17 cellular contexts compared by ENCODE assay signal in genomic region chr2:74095629-74096028, GRCh38. TPM values are rescaled to one million over a fixed set of nuclear protein-coding genes. Genes with fewer than 3 reads are reported as not detected.
A peak's percentile ranks its signal among the peaks of the same experiment; 100 is the strongest.
DNase-seq lines count a peak whose midpoint lies in the region; ATAC-seq and TF ChIP-seq lines count a peak whose summit lies in the region.
"Had no signal": no experiment of that assay in that cellular context is flagged by ENCODE, and none has a peak within 500 bp of the region (broad histone marks: within the 10 kb centered on the region; RNA-seq: fewer than 3 reads in every experiment).

No MANE protein-coding gene starts in this region.

- in situ Hi-C loops in transverse colon (cut with MboI; ENCODE audit: low pct_ligation_motif_present in 1 of 4, low pct_unique_long_range_greater_than_20kb in 1 of 4, low sequenced_read_pairs in 3 of 4) = no loop called here

- ATAC-seq in activated CD8-positive, alpha-beta T cell treated with anti-CD3 and anti-CD28 coated beads for 36 hours = no peak
- no peak for ATAC-seq in activated CD8-positive, alpha-beta T cell treated with anti-CD3 and anti-CD28 coated beads, Interleukin-2, amount 10 ng/mL, durations not matched to agents 7 days and 5 days
- no peak for ATAC-seq in activated T-helper 17 cell treated with anti-CD3 and anti-CD28 coated beads, Interleukin-2, amount 50 U/mL, for 72 hours (replicated peaks)
- ATAC-seq in lung (ENCODE audit: insufficient read depth, low FRiP score) (peak; percentile 24), gastroesophageal sphincter (no peak)
- ATAC-seq in stimulated activated naive CD8-positive, alpha-beta T cell treated with anti-CD3 and anti-CD28 coated beads, Interleukin-15, Interleukin-2, amounts not matched to agents 100 U/mL and 50 U/mL, for 24 hours = no peak

- no peaks in the 10 kb centered on the region for H3K27me3 ChIP-seq in lung (ENCODE audit: control insufficient read depth, insufficient read depth)
- H3K27me3 ChIP-seq in transverse colon = no peaks in the 10 kb centered on the region
- H3K27me3 ChIP-seq in gastroesophageal sphincter = no peaks in the 10 kb centered on the region
- H3K27me3 ChIP-seq: BLaER1 treated with 17β-estradiol and CSF1 and Interleukin-3, amounts not matched to agents 10 nM and 100 nM had no signal

- no peaks in the 10 kb centered on the region for H3K4me1 Mint-ChIP-seq in activated CD8-positive, alpha-beta T cell treated with anti-CD3 and anti-CD28 coated beads for 36 hours (ENCODE audit: low read depth)
- H3K4me1 Mint-ChIP-seq in activated CD8-positive, alpha-beta T cell treated with anti-CD3 and anti-CD28 coated beads, Interleukin-2, amount 10 ng/mL, durations not matched to agents 7 days and 5 days (ENCODE audit: low read depth) = no peaks in the 10 kb centered on the region
- peaks cover 8% of the 10 kb centered on the region for H3K4me1 Mint-ChIP-seq in activated T-helper 17 cell treated with anti-CD3 and anti-CD28 coated beads, Interleukin-2, amount 50 U/mL, for 72 hours

- TF ChIP-seq EP300 in transverse colon (IDR thresholded peaks at IDR 0.05; ENCODE audit: low read depth) (no peak), gastroesophageal sphincter (IDR thresholded peaks at IDR 0.05) (no peak)

- TF ChIP-seq CTCF in activated CD8-positive, alpha-beta T cell treated with anti-CD3 and anti-CD28 coated beads for 36 hours (IDR thresholded peaks at IDR 0.05) = no peak
- TF ChIP-seq CTCF in lung (IDR thresholded peaks at IDR 0.05; ENCODE audit: control extremely low read depth, extremely low read depth) = no peak
- TF ChIP-seq CTCF in transverse colon (IDR thresholded peaks at IDR 0.05) = no peak
- TF ChIP-seq CTCF in gastroesophageal sphincter (IDR thresholded peaks at IDR 0.05) = no peak

- peaks cover 26% of the 10 kb centered on the region for H3K36me3 Mint-ChIP-seq in activated CD8-positive, alpha-beta T cell treated with anti-CD3 and anti-CD28 coated beads for 36 hours (ENCODE audit: low read depth)
- H3K36me3 Mint-ChIP-seq in activated CD8-positive, alpha-beta T cell treated with anti-CD3 and anti-CD28 coated beads, Interleukin-2, amount 10 ng/mL, durations not matched to agents 7 days and 5 days (ENCODE audit: low read depth) = peaks cover 27% of the 10 kb centered on the region
- H3K36me3 Mint-ChIP-seq in activated T-helper 17 cell treated with anti-CD3 and anti-CD28 coated beads, Interleukin-2, amount 50 U/mL, for 72 hours (ENCODE audit: low read depth) = peaks cover 98% of the 10 kb centered on the region

- H3K27me3 Mint-ChIP-seq in activated CD8-positive, alpha-beta T cell treated with anti-CD3 and anti-CD28 coated beads for 36 hours = no peaks in the 10 kb centered on the region
- H3K27me3 Mint-ChIP-seq in activated CD8-positive, alpha-beta T cell treated with anti-CD3 and anti-CD28 coated beads, Interleukin-2, amount 10 ng/mL, durations not matched to agents 7 days and 5 days (ENCODE audit: low read depth) = no peaks in the 10 kb centered on the region
- H3K27me3 Mint-ChIP-seq in activated T-helper 17 cell treated with anti-CD3 and anti-CD28 coated beads, Interleukin-2, amount 50 U/mL, for 72 hours = no peaks in the 10 kb centered on the region
- H3K27me3 Mint-ChIP-seq: IgD-negative memory B cell had no signal

- H3K4me3 ChIP-seq in lung = no peak overlapping the region
- no peak overlapping the region for H3K4me3 ChIP-seq in transverse colon
- H3K4me3 ChIP-seq in gastroesophageal sphincter = no peak overlapping the region
- H3K4me3 ChIP-seq: BLaER1 treated with 17β-estradiol and CSF1 and Interleukin-3, amounts not matched to agents 10 nM and 100 nM had no signal

- DNase-seq in activated CD8-positive, alpha-beta T cell treated with anti-CD3 and anti-CD28 coated beads for 36 hours = no peak
- no peak for DNase-seq in activated CD8-positive, alpha-beta T cell treated with anti-CD3 and anti-CD28 coated beads, Interleukin-2, amount 10 ng/mL, durations not matched to agents 7 days and 5 days
- DNase-seq in lung (ENCODE audit: low spot score) (no peak), transverse colon (no peak), NCI-H2081 (lab: John Stamatoyannopoulos, UW) (no peak)
- no peak for DNase-seq in stimulated activated naive CD8-positive, alpha-beta T cell treated with anti-CD3 and anti-CD28 coated beads, Interleukin-15, Interleukin-2, amounts not matched to agents 100 U/mL and 50 U/mL, for 24 hours
- DNase-seq: GOT3, Kasumi-1, MM.1S, NCI-H187 treated with DMSO at 0.1 percent for 48 hours, NCI-H2171 treated with DMSO at 0.1 percent for 48 hours, NCI-H446 treated with DMSO at 0.1 percent for 48 hours, OCI-M1 had no signal

- CTCF ChIA-PET in activated CD8-positive, alpha-beta T cell treated with anti-CD3 and anti-CD28 coated beads for 36 hours (lab: Charles Lee) = interaction anchor here (1.0 kb wide), 1 partner anchor 271 kb away, joined by 3 read pairs; no protein-coding TSS in a partner anchor
- CTCF ChIA-PET in activated CD8-positive, alpha-beta T cell treated with anti-CD3 and anti-CD28 coated beads, Interleukin-2, amount 10 ng/mL, durations not matched to agents 7 days and 5 days (lab: Charles Lee) = interaction anchor here (1.3 kb wide), 1 partner anchor 269 kb away, joined by 3 read pairs; no protein-coding TSS in a partner anchor

- WGBS in lung, 2 donors = 64 to 82% methylated on average over 3 of the region's 3 CpGs
- 36 to 51% methylated on average over 1 to 3 of the region's 3 CpGs for WGBS in transverse colon (ENCODE audit: low coverage in 1 of 2), 2 donors
- WGBS in gastroesophageal sphincter (ENCODE audit: low coverage in 1 of 2), 2 donors = 62 to 77% methylated on average over 3 of the region's 3 CpGs

- no peak overlapping the region for H3K4me3 Mint-ChIP-seq in activated CD8-positive, alpha-beta T cell treated with anti-CD3 and anti-CD28 coated beads for 36 hours
- no peak overlapping the region for H3K4me3 Mint-ChIP-seq in activated CD8-positive, alpha-beta T cell treated with anti-CD3 and anti-CD28 coated beads, Interleukin-2, amount 10 ng/mL, durations not matched to agents 7 days and 5 days
- no peak overlapping the region for H3K4me3 Mint-ChIP-seq in activated T-helper 17 cell treated with anti-CD3 and anti-CD28 coated beads, Interleukin-2, amount 50 U/mL, for 72 hours
- H3K4me3 Mint-ChIP-seq: IgD-negative memory B cell had no signal

- H3K4me1 ChIP-seq in lung (ENCODE audit: control insufficient read depth in 2 of 2, insufficient read depth in 2 of 2, low read length in 2 of 2) (no peaks in the 10 kb centered on the region), transverse colon (peaks cover 0 to 16% (median 5%) of the 10 kb centered on the region in 4 donors), gastroesophageal sphincter (no peaks in the 10 kb centered on the region)
- H3K4me1 ChIP-seq: BLaER1 treated with 17β-estradiol and CSF1 and Interleukin-3, amounts not matched to agents 10 nM and 100 nM had no signal

- intact Hi-C loops in activated CD8-positive, alpha-beta T cell treated with anti-CD3 and anti-CD28 coated beads for 36 hours (cut with micrococcal nuclease) = no loop called here
- intact Hi-C loops in transverse colon (cut with DNase I; ENCODE audit: low total_unique reads) = no loop called here

- H3K27ac ChIP-seq in lung (ENCODE audit: low read depth in 1 of 2, low read length in 1 of 2) = no peak overlapping the region
- H3K27ac ChIP-seq in transverse colon = peak overlapping the region; percentile 26 to 48 (median 32)
- H3K27ac ChIP-seq in gastroesophageal sphincter = no peak overlapping the region
- H3K27ac ChIP-seq: BLaER1 treated with 17β-estradiol and CSF1 and Interleukin-3, amounts not matched to agents 10 nM and 100 nM had no signal

- H3K9me3 ChIP-seq in lung (ENCODE audit: control insufficient read depth in 2 of 2, insufficient read depth in 1 of 2, low read length in 1 of 2) (no peaks in the 10 kb centered on the region), transverse colon (no peaks in the 10 kb centered on the region), gastroesophageal sphincter (no peaks in the 10 kb centered on the region)
- H3K9me3 ChIP-seq: BLaER1 treated with 17β-estradiol and CSF1 and Interleukin-3, amounts not matched to agents 10 nM and 100 nM had no signal

- no peak for TF ChIP-seq POLR2A in transverse colon (IDR thresholded peaks at IDR 0.05)
- no peak for TF ChIP-seq POLR2A in gastroesophageal sphincter (IDR thresholded peaks at IDR 0.05)

- POLR2A ChIA-PET in activated CD8-positive, alpha-beta T cell treated with anti-CD3 and anti-CD28 coated beads for 36 hours (lab: Charles Lee) = no interaction called here
- POLR2A ChIA-PET in activated CD8-positive, alpha-beta T cell treated with anti-CD3 and anti-CD28 coated beads, Interleukin-2, amount 10 ng/mL, durations not matched to agents 7 days and 5 days (lab: Charles Lee) = no interaction called here

- H3K36me3 ChIP-seq in lung (ENCODE audit: control insufficient read depth in 2 of 2, insufficient read depth in 2 of 2, low read length in 2 of 2) = peaks cover 5 to 51% of the 10 kb centered on the region in 2 donors
- peaks cover 0 to 40% (median 4%) of the 10 kb centered on the region in 4 donors for H3K36me3 ChIP-seq in transverse colon
- H3K36me3 ChIP-seq in gastroesophageal sphincter = peaks cover 0 to 88% of the 10 kb centered on the region in 2 donors

- peak overlapping the region; percentile 39 for H3K27ac Mint-ChIP-seq in activated CD8-positive, alpha-beta T cell treated with anti-CD3 and anti-CD28 coated beads for 36 hours
- H3K27ac Mint-ChIP-seq in activated CD8-positive, alpha-beta T cell treated with anti-CD3 and anti-CD28 coated beads, Interleukin-2, amount 10 ng/mL, durations not matched to agents 7 days and 5 days = no peak overlapping the region
- peak overlapping the region; percentile 15 for H3K27ac Mint-ChIP-seq in activated T-helper 17 cell treated with anti-CD3 and anti-CD28 coated beads, Interleukin-2, amount 50 U/mL, for 72 hours

- no peaks in the 10 kb centered on the region for H3K9me3 Mint-ChIP-seq in activated CD8-positive, alpha-beta T cell treated with anti-CD3 and anti-CD28 coated beads for 36 hours
- H3K9me3 Mint-ChIP-seq in activated CD8-positive, alpha-beta T cell treated with anti-CD3 and anti-CD28 coated beads, Interleukin-2, amount 10 ng/mL, durations not matched to agents 7 days and 5 days (ENCODE audit: insufficient read depth) = no peaks in the 10 kb centered on the region
- H3K9me3 Mint-ChIP-seq in activated T-helper 17 cell treated with anti-CD3 and anti-CD28 coated beads, Interleukin-2, amount 50 U/mL, for 72 hours = no peaks in the 10 kb centered on the region
- H3K9me3 Mint-ChIP-seq: IgD-negative memory B cell had no signal

RNA-seq across cellular contexts. Expression of gene BOLA3, which starts 52.1 kb away (rescaled TPM):
- total RNA-seq in activated CD8-positive, alpha-beta T cell treated with anti-CD3 and anti-CD28 coated beads for 36 hours = 100 to 1,000 TPM; 131 to 135 TPM
- 10 to 100 TPM; 79.7 to 85.4 TPM for total RNA-seq in activated CD8-positive, alpha-beta T cell treated with anti-CD3 and anti-CD28 coated beads, Interleukin-2, amount 10 ng/mL, durations not matched to agents 7 days and 5 days
- total RNA-seq in activated T-helper 17 cell treated with anti-CD3 and anti-CD28 coated beads, Interleukin-2, amount 50 U/mL, for 72 hours = 10 to 100 TPM; 35.7 to 51.7 TPM
- 10 to 100 TPM; 12.0 to 36.4 TPM for total RNA-seq in lung
- polyA plus RNA-seq in lung = 10 to 100 TPM; 43.0 to 64.5 TPM
- total RNA-seq in transverse colon = 10 to 100 TPM in 2 of 4 donors, 1 to 10 TPM in 1, not detected in 1; 3.0 to 51.5 (median 44.0) TPM
- total RNA-seq in gastroesophageal sphincter = 10 to 100 TPM; 15.5 to 43.1 (median 30.5) TPM

Comparison
In these comparisons a context has a peak if more than half of its experiments do, and no peak if none do; other contexts are left out.
1. H3K27ac ChIP-seq: peak in transverse colon (4 of 4); none in lung (0 of 2) and gastroesophageal sphincter (0 of 4).